ENCODE assay signal across 30 cellular contexts in genomic region chr6:167087857-167088256, GRCh38. TPM values are rescaled to one million over a fixed set of nuclear protein-coding genes. Genes with fewer than 3 reads are reported as not detected.
DNase-seq lines count a peak whose midpoint lies in the region; ATAC-seq, FAIRE-seq and TF ChIP-seq lines count a peak whose summit lies in the region.
"Had no signal": no experiment of that assay in that cellular context is flagged by ENCODE, and none has a peak within 500 bp of the region (broad histone marks: within the 10 kb centered on the region; RNA-seq: fewer than 3 reads in every experiment).

No MANE protein-coding gene starts in this region.

- H3K9me2 ChIP-seq in SU-DHL-6 (replicated peaks; ENCODE audit: insufficient read depth, low read length): no peaks in the 10 kb centered on the region

- POLR2A ChIA-PET in HepG2 (lab: Yijun Ruan, JAX) (no interaction called here), GM12878 (lab: Charles Lee) (interaction anchor here (0.6 to 9.5 kb wide), 6 partner anchors 21 to 128 kb away, joined by 3 to 279 read pairs (median 6); partner anchors contain the start of gene CCR6)

- in situ Hi-C loops in HepG2 (cut with HindIII; ENCODE audit: extremely low pct_ligation_motif_present, low pct_unique_long_range_greater_than_20kb) (no loop called here), GM12878 (cut with MboI) (no loop called here)

- H3K27me3 ChIP-seq in HepG2 (ENCODE audit: control insufficient read depth in 1 of 2, insufficient read depth in 2 of 2, low read length in 2 of 2) (peaks cover 3 to 12% of the 10 kb centered on the region in 2 experiments; a peak in 3 of 5 replicates), right lobe of liver (no peaks in the 10 kb centered on the region), SU-DHL-6 (ENCODE audit: low read length) (no peaks in the 10 kb centered on the region), GM12878 (replicated peaks in 1 of 2; ENCODE audit: control insufficient read depth in 2 of 2, insufficient read depth in 2 of 2, low read length in 1 of 2) (no peaks in the 10 kb centered on the region)

- H3K9me3 Mint-ChIP-seq in memory B cell: peaks cover 6% of the 10 kb centered on the region

- H3K36me3 Mint-ChIP-seq in memory B cell: peaks cover 7% of the 10 kb centered on the region

- peaks cover 16% of the 10 kb centered on the region; the same call in 1 of the 2 replicates for H3K9me3 ChIP-seq in HepG2 (ENCODE audit: low read length)
- H3K9me3 ChIP-seq in right lobe of liver: no peaks in the 10 kb centered on the region
- no peaks in the 10 kb centered on the region for H3K9me3 ChIP-seq in SU-DHL-6 (ENCODE audit: insufficient read depth, low read length)
- H3K9me3 ChIP-seq in GM12878 (replicated peaks; ENCODE audit: control insufficient read depth, insufficient read depth, low read length): peaks cover 8% of the 10 kb centered on the region; the same call in 2 of the 3 replicates
- H3K9me3 ChIP-seq: A549, Caco-2 had no signal

- H4K20me1 ChIP-seq in HepG2 (ENCODE audit: insufficient read depth, low read length) (no peaks in the 10 kb centered on the region), SU-DHL-6 (ENCODE audit: low read depth, low read length) (no peaks in the 10 kb centered on the region), GM12878 (ENCODE audit: control insufficient read depth, insufficient read depth) (no peaks in the 10 kb centered on the region)
- H4K20me1 ChIP-seq: BLaER1 treated with 17β-estradiol and CSF1 and Interleukin-3, amounts not matched to agents 10 nM and 100 nM had no signal

- peak overlapping the region; percentile 35 for H3K27ac Mint-ChIP-seq in memory B cell
- H3K27ac Mint-ChIP-seq: CD4-positive, alpha-beta T cell; CD8-positive, alpha-beta T cell had no signal

- WGBS in HepG2 (ENCODE audit: low lambda C conversion rate): 26% methylated on average over 3 of the region's 3 CpGs
- no CpG with 5 or more reads among the region's 3 CpGs for WGBS in right lobe of liver (ENCODE audit: insufficient coverage, low coverage, low lambda C conversion rate, missing lambda C conversion rate)
- WGBS in GM12878 (ENCODE audit: insufficient coverage, insufficient replicate concordance, low lambda C conversion rate, missing lambda C conversion rate): 94% methylated on average over 2 of the region's 3 CpGs

- H3K4me3 Mint-ChIP-seq in memory B cell: no peak overlapping the region
- H3K4me3 Mint-ChIP-seq: CD4-positive, alpha-beta T cell; CD8-positive, alpha-beta T cell had no signal

- ATAC-seq in HepG2 (no peak), right lobe of liver (no peak), GM12878 (no peak), memory B cell (ENCODE audit: low read depth) (no peak)
- ATAC-seq: A549; CD8-positive, alpha-beta T cell had no signal

- H3K4me3 ChIP-seq in HepG2 (replicated peaks in 1 of 3; ENCODE audit: insufficient read depth in 1 of 3, low read depth in 2 of 3, low read length in 3 of 3): no peak overlapping the region
- H3K4me3 ChIP-seq in right lobe of liver: no peak overlapping the region
- H3K4me3 ChIP-seq in SU-DHL-6 (ENCODE audit: insufficient read depth, low read length, poor library complexity, severe bottlenecking): no peak overlapping the region
- no peak overlapping the region for H3K4me3 ChIP-seq in GM12878
- H3K4me3 ChIP-seq: A549 had no signal

- intact Hi-C loops in HepG2 (cut with micrococcal nuclease; ENCODE audit: unreplicated experiment): no loop called here
- intact Hi-C loops in right lobe of liver (cut with DNase I): no loop called here
- intact Hi-C loops in GM12878 (cut with micrococcal nuclease; ENCODE audit: unreplicated experiment): no loop called here

- H3K79me2 ChIP-seq in HepG2 (ENCODE audit: insufficient read depth, low read length): no peaks in the 10 kb centered on the region
- no peaks in the 10 kb centered on the region for H3K79me2 ChIP-seq in SU-DHL-6 (ENCODE audit: insufficient read depth, low read length)
- H3K79me2 ChIP-seq in GM12878 (ENCODE audit: control insufficient read depth, insufficient read depth, low read length): peaks cover 8% of the 10 kb centered on the region

- TF ChIP-seq POLR2A in HepG2 (IDR thresholded peaks at IDR 0.05; ENCODE audit: insufficient read depth in 1 of 2, low read depth in 2 of 2, low read length in 2 of 2) (no peak), right lobe of liver (IDR thresholded peaks at IDR 0.05) (no peak), GM12878 (IDR thresholded peaks at IDR 0.05; ENCODE audit: low read depth, low read length) (no peak)

- H3K4me2 ChIP-seq in HepG2 (ENCODE audit: low read depth, low read length) (no peak overlapping the region), SU-DHL-6 (ENCODE audit: low read depth, low read length, poor library complexity, severe bottlenecking) (peak overlapping the region; percentile 55), GM12878 (ENCODE audit: control insufficient read depth, insufficient read depth) (no peak overlapping the region)
- H3K4me2 ChIP-seq: A549 had no signal

- no peak for TF ChIP-seq CTCF in HepG2 (CRISPR knock-in tag; IDR thresholded peaks at IDR 0.05)
- TF ChIP-seq CTCF in right lobe of liver (IDR thresholded peaks at IDR 0.05): no peak
- TF ChIP-seq CTCF in SU-DHL-6 (IDR thresholded peaks at IDR 0.05; ENCODE audit: insufficient read depth, low read length, poor library complexity, severe bottlenecking): no peak
- TF ChIP-seq CTCF in GM12878 (IDR thresholded peaks at IDR 0.05 in 2 of 3, conservative IDR thresholded peaks at IDR 0.05 in 1 of 3; ENCODE audit: control insufficient read depth in 2 of 3, extremely low read depth in 1 of 3, insufficient read depth in 1 of 3, low read depth in 3 of 3, low read length in 3 of 3): no peak

- no peak overlapping the region for H2AFZ ChIP-seq in HepG2 (ENCODE audit: low read length)
- no peak overlapping the region for H2AFZ ChIP-seq in SU-DHL-6 (ENCODE audit: low read depth, low read length, severe bottlenecking)
- H2AFZ ChIP-seq in GM12878 (ENCODE audit: control insufficient read depth, low read depth, low read length): no peak overlapping the region

- RAD21 ChIA-PET in GM12878 (lab: Charles Lee; ENCODE audit: unreplicated experiment): interaction anchor here (0.6 to 8.7 kb wide), 8 partner anchors 26 to 51 kb away, joined by 3 to 231 read pairs (median 10); partner anchors contain the start of gene CCR6

- no peaks in the 10 kb centered on the region for H3K36me3 ChIP-seq in HepG2 (replicated peaks in 1 of 2; ENCODE audit: control insufficient read depth in 1 of 2, insufficient read depth in 2 of 2, low read length in 2 of 2)
- H3K36me3 ChIP-seq in right lobe of liver: no peaks in the 10 kb centered on the region
- no peaks in the 10 kb centered on the region for H3K36me3 ChIP-seq in SU-DHL-6 (ENCODE audit: low read length)
- H3K36me3 ChIP-seq in GM12878 (ENCODE audit: control insufficient read depth in 2 of 2, insufficient read depth in 2 of 2, low read length in 1 of 2): no peaks in the 10 kb centered on the region

- BruUV-seq in HepG2 (replicated peaks; lab: Mats Ljungman, UMichigan): no TSS peak
- BruUV-seq in GM12878 (replicated peaks; lab: Mats Ljungman, UMichigan): no TSS peak

- CTCF ChIA-PET in HepG2 (lab: Yijun Ruan, JAX; ENCODE audit: low intra/inter-chr PET ratio, low total read pairs) (no interaction called here), GM12878 (lab: Yijun Ruan, JAX) (interaction anchor here (0.6 to 3.1 kb wide), 5 partner anchors 10 to 45 kb away, joined by 3 to 12 read pairs (median 3); no protein-coding TSS in a partner anchor)

- no peaks in the 10 kb centered on the region for H3K27me3 Mint-ChIP-seq in memory B cell
- H3K27me3 Mint-ChIP-seq: B cell; CD4-positive, alpha-beta T cell had no signal

- H3K4me1 Mint-ChIP-seq in memory B cell: peaks cover 39% of the 10 kb centered on the region

- H3K4me1 ChIP-seq in HepG2 (ENCODE audit: insufficient read depth, low read length): no peaks in the 10 kb centered on the region
- H3K4me1 ChIP-seq in right lobe of liver: no peaks in the 10 kb centered on the region
- peaks cover 39% of the 10 kb centered on the region for H3K4me1 ChIP-seq in GM12878 (ENCODE audit: control insufficient read depth, insufficient read depth, low read length)
- H3K4me1 ChIP-seq: A549, Caco-2 had no signal

- SMC1A ChIA-PET in GM12878 (lab: Charles Lee; ENCODE audit: uncharacterized antibody, unreplicated experiment): interaction anchor here (0.6 to 11.3 kb wide), 8 partner anchors 15 to 85 kb away, joined by 3 to 542 read pairs (median 43); partner anchors contain the start of genes CCR6 and CEP43

- no peak for DNase-seq in HepG2 (ENCODE audit: low spot score)
- no peak for DNase-seq in right lobe of liver
- DNase-seq in GM12878 (ENCODE audit: low read depth, low spot score): no peak
- no peak for DNase-seq in memory B cell (ENCODE audit: low spot score in 2 of 2)
- DNase-seq in NCI-H146 treated with DMSO at 0.1 percent for 48 hours (lab: John Stamatoyannopoulos, UW; ENCODE audit: unreplicated experiment): no peak
- no peak for DNase-seq in DMS153 (lab: John Stamatoyannopoulos, UW)
- DNase-seq in activated T-cell treated with anti-CD3 and anti-CD28 coated beads, Interleukin-2, amount 50 U/mL, for 1 hour: no peak
- DNase-seq: AML-193; Caco-2; Calu3; CD4-positive, alpha-beta T cell; CD8-positive, alpha-beta T cell; DMS53; DMS79; DND-41; EL; GDM1 had no signal

- TF ChIP-seq RAD21 in HepG2 (CRISPR knock-in tag; IDR thresholded peaks at IDR 0.05) (no peak), GM12878 (IDR thresholded peaks at IDR 0.05; ENCODE audit: insufficient read depth, low read depth, low read length) (no peak)

- H3F3A ChIP-seq in SU-DHL-6 (ENCODE audit: insufficient read depth): peaks cover 45% of the 10 kb centered on the region

- H3K27ac ChIP-seq in HepG2 (ENCODE audit: extremely low read length, insufficient read depth, low read length): no peak overlapping the region
- H3K27ac ChIP-seq in right lobe of liver: no peak overlapping the region
- H3K27ac ChIP-seq in SU-DHL-6 (ENCODE audit: low read depth, low read length): peak overlapping the region; percentile 92
- H3K27ac ChIP-seq in GM12878 (ENCODE audit: control insufficient read depth, insufficient read depth): no peak overlapping the region
- H3K27ac ChIP-seq: 22Rv1, A549, C4-2B had no signal

- FAIRE-seq in HepG2 (lab: Jason Lieb, UNC) (no peak), GM12878 (lab: Jason Lieb, UNC) (no peak)
- FAIRE-seq: A549, D721Med, GM12891, GM19239 had no signal

- H3K9ac ChIP-seq in HepG2 (ENCODE audit: insufficient read depth, low read depth, low read length) (no peak overlapping the region), SU-DHL-6 (ENCODE audit: low read length) (no peak overlapping the region), GM12878 (ENCODE audit: control insufficient read depth, insufficient read depth, low read length) (no peak overlapping the region)
- H3K9ac ChIP-seq: BLaER1 treated with 17β-estradiol and CSF1 and Interleukin-3, amounts not matched to agents 10 nM and 100 nM had no signal

- no peak for TF ChIP-seq EP300 in HepG2 (IDR thresholded peaks at IDR 0.05; ENCODE audit: low read depth in 2 of 2, low read length in 2 of 2)
- TF ChIP-seq EP300 in HepG2 (CRISPR knock-in tag; IDR thresholded peaks at IDR 0.05; ENCODE audit: borderline replicate concordance): no peak
- TF ChIP-seq EP300 in GM12878 (IDR thresholded peaks at IDR 0.05; ENCODE audit: borderline replicate concordance in 1 of 2, control insufficient read depth in 1 of 2, low read depth in 2 of 2, low read length in 2 of 2): no peak

RNA-seq across cellular contexts. Expression of gene CCR6, which starts 35.0 kb away (rescaled TPM):
- total RNA-seq in HepG2 (2016; rRNA removed; fragmentation: Illumina TruSeq; extraction: Trizol) (4.2 and 4.5 TPM in 2 replicates), right lobe of liver (under 1 TPM in 3 of 6 experiments, not detected in 3; 0.06 to 0.58 (median 0.12) TPM), GM12878 (2014; rRNA removed) (7.2 and 7.6 TPM in 2 replicates), GM12878 (2014; rRNA removed; fragmentation: Illumina TruSeq; extraction: Trizol) (6.6 and 7.5 TPM in 2 replicates), GM12878 (2021) (5.6 and 7.3 TPM in 2 replicates)
- total RNA-seq in HepG2 (2016; cell fraction: cytosol; rRNA removed; fragmentation: Illumina TruSeq; extraction: Trizol; ENCODE audit: low read depth): 0.10 TPM in 1 of 2 replicates, not detected in the other
- total RNA-seq in HepG2 (2016; cell fraction: insoluble cytoplasmic fraction; rRNA removed; fragmentation: Illumina TruSeq; extraction: Trizol): 4.0 and 4.5 TPM in 2 replicates
- total RNA-seq in HepG2 (2016; cell fraction: membrane; rRNA removed; fragmentation: Illumina TruSeq; extraction: Trizol): 1.2 and 1.3 TPM in 2 replicates
- 0.56 and 1.4 TPM in 2 replicates for total RNA-seq in HepG2 (2016; cell fraction: nucleus; rRNA removed; fragmentation: Illumina TruSeq; extraction: Trizol)
- polyA plus RNA-seq in HepG2 (2011; rRNA removed) (8.7 and 11.3 TPM in 2 replicates), GM12878 (2011; rRNA removed) (5.6 and 7.0 TPM in 2 replicates), GM12878 (2014; fragmentation: Illumina TruSeq; extraction: Trizol) (7.6 and 8.1 TPM in 2 replicates), GM12878 (2014; fragmentation: Nextera tagmentation; extraction: Ambion mirVana) (1 to 10 TPM; 5.5 to 6.8 TPM), GM12878 (2014; rRNA removed) (4.8 and 5.6 TPM in 2 replicates), GM12878 (2016; fragmentation: Nextera tagmentation; extraction: Ambion mirVana) (1 to 10 TPM; 2.2 to 3.3 TPM)
- 11.0 and 18.6 TPM in 2 replicates for polyA plus RNA-seq in HepG2 (2011; cell fraction: cytosol; rRNA removed)
- polyA plus RNA-seq in HepG2 (2011; cell fraction: nucleus; rRNA removed): 3.2 and 3.5 TPM in 2 replicates
- 9.4 and 18.5 TPM in 2 replicates for polyA plus RNA-seq in HepG2 (2012)
- 0.07 and 0.20 TPM in 2 replicates for polyA plus RNA-seq in HepG2 (2016; cell fraction: cytosol; fragmentation: Illumina TruSeq; extraction: Trizol; ENCODE audit: low read depth)
- 2.7 and 3.0 TPM in 2 replicates for polyA plus RNA-seq in HepG2 (2016; cell fraction: insoluble cytoplasmic fraction; fragmentation: Illumina TruSeq; extraction: Trizol; ENCODE audit: low read depth)
- polyA plus RNA-seq in HepG2 (2016; cell fraction: membrane; fragmentation: Illumina TruSeq; extraction: Trizol; ENCODE audit: low read depth): 0.43 and 0.55 TPM in 2 replicates
- polyA plus RNA-seq in HepG2 (2016; cell fraction: nucleus; fragmentation: Illumina TruSeq; extraction: Trizol; ENCODE audit: insufficient read depth, low read depth): 1.1 and 2.3 TPM in 2 replicates
- 31.5 TPM in 1 of 2 replicates, not detected in the other for polyA minus RNA-seq in HepG2 (2011; rRNA and poly(A)+ RNA removed; ENCODE audit: low replicate concordance)
- polyA minus RNA-seq in HepG2 (2011; cell fraction: cytosol; rRNA and poly(A)+ RNA removed): 9.9 and 14.7 TPM in 2 replicates
- 0.77 and 1.4 TPM in 2 replicates for polyA minus RNA-seq in HepG2 (2011; cell fraction: nucleus; rRNA and poly(A)+ RNA removed)
- 2.4 and 2.7 TPM in 2 replicates for total RNA-seq in GM12878 (2013; cell fraction: nucleolus; rRNA removed)
- 2.3 TPM for polyA plus RNA-seq in GM12878 (2011; ENCODE audit: low read depth)
- 7.5 and 7.6 TPM in 2 replicates for polyA plus RNA-seq in GM12878 (2011; cell fraction: cytosol; rRNA removed)
- 0.67 and 1.7 TPM in 2 replicates for polyA plus RNA-seq in GM12878 (2011; cell fraction: nucleus; rRNA removed)
- 1.9 and 3.1 TPM in 2 replicates for polyA plus RNA-seq in GM12878 (2012)
- polyA minus RNA-seq in GM12878 (2011; rRNA and poly(A)+ RNA removed): 12.6 and 15.8 TPM in 2 replicates
- polyA minus RNA-seq in GM12878 (2011; cell fraction: cytosol; rRNA and poly(A)+ RNA removed): 1.1 and 2.7 TPM in 2 replicates
- polyA minus RNA-seq in GM12878 (2011; cell fraction: nucleus; rRNA and poly(A)+ RNA removed): 0.73 and 1.3 TPM in 2 replicates
- total RNA-seq: A172, Caco-2, Calu3, Daoy, G401 had no signal
- polyA plus RNA-seq: BJ had no signal

Comparison
In these comparisons a context has a peak if more than half of its experiments do, and no peak if none do; other contexts are left out.
1. Of the 75 proteins assayed by ChIP-seq in both HepG2 and GM12878: peak only in HepG2: none; only in GM12878: ATF7 and CBX5; in both: none; in neither: 73.